1 cellular context compared by ENCODE assay signal in the genomic region with DNA sequence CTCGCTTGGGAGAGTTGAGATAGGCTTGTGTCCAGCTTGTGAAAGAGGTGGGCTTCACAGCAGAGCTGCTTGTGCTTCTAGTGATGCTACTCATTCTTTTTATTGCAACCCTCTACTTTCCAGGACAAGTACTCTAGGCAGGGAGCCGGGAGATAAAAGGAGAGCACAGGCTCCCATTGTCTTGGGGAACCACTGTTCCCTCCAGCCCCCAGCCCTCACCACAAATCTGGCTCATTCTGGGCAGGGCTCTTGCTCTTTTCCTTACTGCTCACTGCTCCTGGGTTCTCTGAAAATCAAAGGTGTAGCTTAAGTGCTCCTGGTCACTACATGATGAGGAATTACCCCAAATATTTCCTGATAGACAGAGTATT.
TF ChIP-seq lines count a peak whose summit lies in the region.

No MANE protein-coding gene starts in this region.

TF ChIP-seq in H1, 55 proteins besides CTCF, POLR2A, EP300 and RAD21 (continued from another document):
- TF ChIP-seq CBX8 (IDR thresholded peaks at IDR 0.05; ENCODE audit: borderline replicate concordance, low read depth, low read length) (no peak), CHD1 (IDR thresholded peaks at IDR 0.05; ENCODE audit: low read depth, low read length) (no peak), HDAC6 (IDR thresholded peaks at IDR 0.05; ENCODE audit: low read depth, low read length) (no peak)
